ENCODE assay signal across 10 cellular contexts in the genomic region with DNA sequence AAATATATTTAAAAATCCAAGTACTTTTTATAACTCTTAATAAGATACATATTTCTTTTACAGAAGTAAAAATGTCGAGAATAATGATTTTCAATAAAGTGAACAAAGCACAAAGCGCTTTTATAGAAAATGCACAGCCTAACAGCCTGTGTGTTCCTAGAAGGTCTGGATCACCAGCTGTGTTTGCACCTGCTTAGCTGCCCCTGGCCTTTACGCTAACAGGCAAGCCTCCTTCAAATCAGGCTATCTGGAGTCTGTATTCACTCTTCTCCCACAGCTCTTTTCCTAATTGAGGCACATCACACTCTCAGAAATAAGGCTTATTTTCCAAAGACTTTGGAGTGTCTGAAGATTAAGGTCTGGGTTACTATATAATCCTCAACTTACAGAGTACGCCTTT.
"Had no signal": no experiment of that assay in that cellular context is flagged by ENCODE, and none has a peak within 500 bp of the region (broad histone marks: within the 10 kb centered on the region; RNA-seq: fewer than 3 reads in every experiment).

No MANE protein-coding gene starts in this region.

- ATAC-seq: heart left ventricle; naive thymus-derived CD4-positive, alpha-beta T cell; right cardiac atrium had no signal

- DNase-seq: activated B cell treated with CpG ODN at 0.5 μM for 24 hours; activated CD4-positive, alpha-beta T cell treated with anti-CD3 and anti-CD28 coated beads, Interleukin-2, amount 10 ng/mL, durations not matched to agents 24 days and 14 days; activated naive CD4-positive, alpha-beta T cell treated with anti-CD3 and anti-CD28 coated beads for 36 hours; colonic mucosa; heart left ventricle; naive thymus-derived CD4-positive, alpha-beta T cell; nucleus accumbens; right cardiac atrium; small intestine; thyroid gland had no signal
